ENCODE assay signal across 35 cellular contexts in genomic region chr6:45299096-45299581, GRCh38.
"Had no signal": no experiment of that assay in that cellular context is flagged by ENCODE, and none has a peak within 500 bp of the region (broad histone marks: within the 10 kb centered on the region; RNA-seq: fewer than 3 reads in every experiment).

No MANE protein-coding gene starts in this region.

- H3K27me3 Mint-ChIP-seq: activated B cell treated with CpG ODN at 0.5 μM for 24 hours; activated CD4-positive, alpha-beta memory T cell treated with anti-CD3 and anti-CD28 coated beads for 36 hours; activated CD4-positive, alpha-beta T cell treated with anti-CD3 and anti-CD28 coated beads, Interleukin-2, amount 10 ng/mL, durations not matched to agents 7 days and 5 days; activated CD8-positive, alpha-beta T cell treated with anti-CD3 and anti-CD28 coated beads for 36 hours; activated naive CD8-positive, alpha-beta T cell treated with anti-CD3 and anti-CD28 coated beads for 36 hours; activated T-helper 17 cell treated with anti-CD3 and anti-CD28 coated beads, Interleukin-2, amount 50 U/mL, for 72 hours had no signal

- H3K9me3 Mint-ChIP-seq: activated T-helper 17 cell treated with anti-CD3 and anti-CD28 coated beads, Interleukin-2, amount 50 U/mL, for 72 hours had no signal

- FAIRE-seq: astrocyte, TTC549 had no signal

- H3K9me3 ChIP-seq: adrenal gland, body of pancreas had no signal

- H3K4me3 ChIP-seq: adrenal gland, body of pancreas, breast epithelium had no signal

- DNase-seq: activated B cell treated with CpG ODN at 0.5 μM for 24 hours; activated CD4-positive, alpha-beta memory T cell treated with anti-CD3 and anti-CD28 coated beads for 36 hours; activated CD4-positive, alpha-beta T cell treated with anti-CD3 and anti-CD28 coated beads for 4 hours; activated CD4-positive, alpha-beta T cell treated with anti-CD3 and anti-CD28 coated beads, Interleukin-2, amount 10 ng/mL, durations not matched to agents 7 days and 5 days; activated CD4-positive, CD25-positive, alpha-beta regulatory T cell treated with anti-CD3 and anti-CD28 coated beads, Interleukin-2, amount 50 U/mL, for 72 hours; activated CD8-positive, alpha-beta memory T cell treated with anti-CD3 and anti-CD28 coated beads, Interleukin-2, amount 50 U/mL, for 4 hours; activated CD8-positive, alpha-beta T cell treated with anti-CD3 and anti-CD28 coated beads for 36 hours; activated effector memory CD4-positive, alpha-beta T cell treated with anti-CD3 and anti-CD28 coated beads, Interleukin-2, amount 50 U/mL, for 16 hours; activated gamma-delta T cell treated with Interleukin-2 at 50 U/mL for 16 hours; activated naive CD4-positive, alpha-beta T cell; activated naive CD4-positive, alpha-beta T cell treated with anti-CD3 and anti-CD28 coated beads for 36 hours; activated naive CD4-positive, alpha-beta T cell treated with anti-CD3 and anti-CD28 coated beads, Interleukin-2, amount 50 U/mL, for 16 hours; activated naive CD8-positive, alpha-beta T cell treated with anti-CD3 and anti-CD28 coated beads for 36 hours; activated T-cell treated with anti-CD3 and anti-CD28 coated beads for 4 hours; activated T-cell treated with anti-CD3 and anti-CD28 coated beads, Interleukin-2, amount 50 U/mL, for 1 hour; activated T-cell treated with anti-CD3 and anti-CD28 coated beads, Interleukin-2, amount 50 U/mL, for 4 hours; activated T-cell treated with anti-CD3 and anti-CD28 coated beads, Interleukin-2, amount 50 U/mL, for 72 hours; adrenal gland; amniotic stem cell; aorta; body of pancreas; brain microvascular endothelial cell; central memory CD4-positive, alpha-beta T cell; T-helper 1 cell; T-helper 2 cell; T-helper 9 cell had no signal

- H3K36me3 Mint-ChIP-seq: activated CD4-positive, alpha-beta memory T cell treated with anti-CD3 and anti-CD28 coated beads for 36 hours had no signal

- ATAC-seq: activated CD8-positive, alpha-beta T cell treated with anti-CD3 and anti-CD28 coated beads for 36 hours; activated naive CD4-positive, alpha-beta T cell treated with anti-CD3 and anti-CD28 coated beads, Interleukin-2, amount 50 U/mL, for 72 hours; activated T-cell treated with anti-CD3 and anti-CD28 coated beads, Interleukin-2, amount 50 U/mL, for 4 hours; activated T-cell treated with anti-CD3 and anti-CD28 coated beads, Interleukin-2, amount 50 U/mL, for 72 hours; activated T-helper 17 cell treated with anti-CD3 and anti-CD28 coated beads, Interleukin-2, amount 50 U/mL, for 72 hours; body of pancreas had no signal

- H3K36me3 ChIP-seq: adrenal gland, brain microvascular endothelial cell, breast epithelium had no signal

- H3K27me3 ChIP-seq: adrenal gland, body of pancreas, brain microvascular endothelial cell, breast epithelium had no signal

- H3K4me3 Mint-ChIP-seq: activated B cell treated with CpG ODN at 0.5 μM for 24 hours; activated CD4-positive, alpha-beta memory T cell treated with anti-CD3 and anti-CD28 coated beads for 36 hours; activated CD4-positive, alpha-beta T cell treated with anti-CD3 and anti-CD28 coated beads, Interleukin-2, amount 10 ng/mL, durations not matched to agents 7 days and 5 days; activated CD8-positive, alpha-beta T cell treated with anti-CD3 and anti-CD28 coated beads for 36 hours; activated naive CD4-positive, alpha-beta T cell treated with anti-CD3 and anti-CD28 coated beads for 36 hours; activated naive CD8-positive, alpha-beta T cell treated with anti-CD3 and anti-CD28 coated beads for 36 hours; activated T-cell treated with anti-CD3 and anti-CD28 coated beads, Interleukin-2, amount 50 U/mL, for 4 hours; activated T-cell treated with anti-CD3 and anti-CD28 coated beads, Interleukin-2, amount 50 U/mL, for 72 hours; activated T-helper 1 cell treated with anti-CD3 and anti-CD28 coated beads, Interleukin-12 subunit alpha, Interleukin-12 subunit beta, Interleukin-2, Interleukin-4 antibody, amounts not matched to agents 30 ng/mL and 10 ng/mL and 1 ng/mL, durations not matched to agents 14 hours and 24 hours and 36 hours; activated T-helper 17 cell treated with anti-CD3 and anti-CD28 coated beads, Interleukin-2, amount 50 U/mL, for 72 hours; T-helper 1 cell treated with Interleukin-12 subunit alpha and Interleukin-12 subunit beta and Interleukin-4 antibody, amounts not matched to agents 30 μg/mL and 1 μg/mL, for 36 hours; T-helper 2 cell treated with Interferon-gamma antibody and Interleukin-4, amounts not matched to agents 5 μg/mL and 100 μg/mL, for 36 hours had no signal

- H3K4me1 ChIP-seq: adrenal gland, body of pancreas, breast epithelium had no signal

- H3K27ac ChIP-seq: adrenal gland, body of pancreas, brain microvascular endothelial cell, breast epithelium, VCaP had no signal

- H3K27ac Mint-ChIP-seq: activated B cell treated with CpG ODN at 0.5 μM for 24 hours; activated CD4-positive, alpha-beta memory T cell treated with anti-CD3 and anti-CD28 coated beads for 36 hours; activated CD4-positive, alpha-beta T cell treated with anti-CD3 and anti-CD28 coated beads, Interleukin-2, amount 10 ng/mL, durations not matched to agents 7 days and 5 days; activated CD8-positive, alpha-beta T cell treated with anti-CD3 and anti-CD28 coated beads for 36 hours; activated naive CD4-positive, alpha-beta T cell treated with anti-CD3 and anti-CD28 coated beads for 36 hours; activated naive CD4-positive, alpha-beta T cell treated with anti-CD3 and anti-CD28 coated beads, Interleukin-2, amount 50 U/mL, for 72 hours; activated naive CD8-positive, alpha-beta T cell treated with anti-CD3 and anti-CD28 coated beads for 36 hours; activated T-cell treated with anti-CD3 and anti-CD28 coated beads, Interleukin-2, amount 50 U/mL, for 72 hours; activated T-helper 1 cell treated with anti-CD3 and anti-CD28 coated beads, Interleukin-12 subunit alpha, Interleukin-12 subunit beta, Interleukin-2, Interleukin-4 antibody, amounts not matched to agents 30 ng/mL and 10 ng/mL and 1 ng/mL, durations not matched to agents 14 hours and 24 hours and 36 hours; activated T-helper 17 cell treated with anti-CD3 and anti-CD28 coated beads, Interleukin-2, amount 50 U/mL, for 72 hours; T-helper 1 cell treated with Interleukin-12 subunit alpha and Interleukin-12 subunit beta and Interleukin-4 antibody, amounts not matched to agents 30 μg/mL and 1 μg/mL, for 36 hours; T-helper 2 cell treated with Interferon-gamma antibody and Interleukin-4, amounts not matched to agents 5 μg/mL and 100 μg/mL, for 36 hours had no signal
